Comparison of ENCODE assay signal across 2 cellular contexts in genomic region chr20:63856111-63856511, GRCh38.
TF ChIP-seq lines count a peak whose summit lies in the region.

No MANE protein-coding gene starts in this region.

TF ChIP-seq in A549, 52 proteins besides CTCF, POLR2A, EP300 and RAD21:
- TF ChIP-seq REST (IDR thresholded peaks at IDR 0.05) (no peak), HOXA7 (CRISPR knock-in tag; IDR thresholded peaks at IDR 0.05) (no peak), HDAC2 (IDR thresholded peaks at IDR 0.05) (no peak), BHLHE40 (IDR thresholded peaks at IDR 0.05; ENCODE audit: low read depth, low read length) (no peak), FOXS1 (CRISPR knock-in tag; IDR thresholded peaks at IDR 0.05) (no peak), ZNF302 (CRISPR knock-in tag; IDR thresholded peaks at IDR 0.05) (no peak), EHMT2 (IDR thresholded peaks at IDR 0.05; ENCODE audit: low read depth) (no peak)
TF ChIP-seq in A549: peak in this region for 0.

TF ChIP-seq in SK-N-SH treated with all-trans-retinoic acid at 6 μM for 48 hours, 23 proteins besides CTCF, POLR2A, EP300 and RAD21 (continued from another document):
- no peak for TF ChIP-seq ZFP3 (CRISPR knock-in tag; IDR thresholded peaks at IDR 0.05)
- no peak for TF ChIP-seq CSRNP3 (CRISPR knock-in tag; IDR thresholded peaks at IDR 0.05)
- no peak for TF ChIP-seq ISL1 (CRISPR knock-in tag; IDR thresholded peaks at IDR 0.05)
- no peak for TF ChIP-seq SNAI2 (CRISPR knock-in tag; IDR thresholded peaks at IDR 0.05)
- no peak for TF ChIP-seq TOX (CRISPR knock-in tag; IDR thresholded peaks at IDR 0.05; ENCODE audit: borderline replicate concordance)
- TF ChIP-seq ESRRG (CRISPR knock-in tag; IDR thresholded peaks at IDR 0.05): no peak
- no peak for TF ChIP-seq TSHZ2 (CRISPR knock-in tag; IDR thresholded peaks at IDR 0.05)
- no peak for TF ChIP-seq PATZ1 (CRISPR knock-in tag; IDR thresholded peaks at IDR 0.05; ENCODE audit: borderline replicate concordance)
- no peak for TF ChIP-seq ARNTL (CRISPR knock-in tag; IDR thresholded peaks at IDR 0.05; ENCODE audit: borderline replicate concordance, low read depth)
- TF ChIP-seq ZC3H10 (CRISPR knock-in tag; IDR thresholded peaks at IDR 0.05): no peak
- TF ChIP-seq OSR1 (CRISPR knock-in tag; IDR thresholded peaks at IDR 0.05): no peak
- no peak for TF ChIP-seq RARB (CRISPR knock-in tag; IDR thresholded peaks at IDR 0.05)
- TF ChIP-seq ZFP30 (CRISPR knock-in tag; IDR thresholded peaks at IDR 0.05): no peak
- no peak for TF ChIP-seq GLIS3 (CRISPR knock-in tag; IDR thresholded peaks at IDR 0.05)
